ENCODE assay signal across 13 cellular contexts in the genomic region with DNA sequence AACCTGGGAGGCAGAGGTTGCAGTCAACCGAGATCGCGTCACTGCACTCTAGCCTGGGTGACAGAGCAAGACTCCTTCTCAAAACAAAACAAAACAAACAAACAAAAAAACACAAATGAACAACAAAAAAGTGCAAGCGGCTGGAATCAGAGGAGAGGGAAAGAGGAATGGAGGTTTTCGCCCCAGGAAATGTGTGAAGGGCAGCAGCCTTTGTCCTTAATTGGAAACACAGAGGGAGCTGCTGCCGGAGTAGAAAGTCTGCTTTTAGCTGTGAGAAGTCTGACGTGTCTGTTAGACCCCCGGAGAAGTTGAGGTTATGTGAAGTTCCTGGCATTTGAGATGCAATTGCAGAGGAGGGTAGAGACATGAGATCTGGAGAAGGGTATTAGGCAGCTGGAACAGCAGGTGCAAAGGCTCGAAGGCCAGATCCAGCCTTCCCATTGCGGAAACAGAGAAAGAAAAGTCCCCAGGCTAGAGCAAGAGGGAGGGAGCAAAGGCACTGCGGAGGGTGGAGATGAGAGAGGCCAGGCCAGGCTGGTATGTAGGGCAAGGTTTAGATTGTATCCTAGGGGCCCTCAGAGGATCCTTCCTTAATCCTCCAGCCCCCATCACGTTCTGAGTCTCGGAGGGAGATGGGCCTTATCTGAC. TPM values are rescaled to one million over a fixed set of nuclear protein-coding genes. Genes with fewer than 3 reads are reported as not detected.
DNase-seq lines count a peak whose midpoint lies in the region; ATAC-seq and FAIRE-seq lines count a peak whose summit lies in the region.
"Had no signal": no experiment of that assay in that cellular context is flagged by ENCODE, and none has a peak within 500 bp of the region (broad histone marks: within the 10 kb centered on the region; RNA-seq: fewer than 3 reads in every experiment).

No MANE protein-coding gene starts in this region.

- peak overlapping the region; percentile 88 to 91 (median 91) for H3K27ac Mint-ChIP-seq in CD4-positive, CD25-positive, alpha-beta regulatory T cell
- H3K27ac Mint-ChIP-seq in activated T-helper 17 cell treated with anti-CD3 and anti-CD28 coated beads, Interleukin-2, amount 50 U/mL, for 72 hours = peak overlapping the region; percentile 53
- peak overlapping the region; percentile 96 to 99 (median 97) for H3K27ac Mint-ChIP-seq in naive thymus-derived CD8-positive, alpha-beta T cell
- H3K27ac Mint-ChIP-seq: memory B cell had no signal

- in situ Hi-C loops in KBM-7 (cut with MboI; ENCODE audit: low pct_unique_long_range_greater_than_20kb, low sequenced_read_pairs) = no loop called here

- H3K4me3 ChIP-seq in CD4-positive, CD25-positive, alpha-beta regulatory T cell (ENCODE audit: low read depth, low read length) = peak overlapping the region; percentile 44

- peaks cover 4% of the 10 kb centered on the region for H3K27me3 Mint-ChIP-seq in CD4-positive, CD25-positive, alpha-beta regulatory T cell
- no peaks in the 10 kb centered on the region for H3K27me3 Mint-ChIP-seq in activated T-helper 17 cell treated with anti-CD3 and anti-CD28 coated beads, Interleukin-2, amount 50 U/mL, for 72 hours
- no peaks in the 10 kb centered on the region for H3K27me3 Mint-ChIP-seq in naive thymus-derived CD8-positive, alpha-beta T cell

- POLR2A ChIA-PET in naive thymus-derived CD8-positive, alpha-beta T cell (lab: Charles Lee) = interaction anchor here (1.3 to 3.9 kb wide), 6 partner anchors 20 to 55 kb away, joined by 5 to 30 read pairs (median 8); a partner anchor contains a TSS

- DNase-seq in CD4-positive, CD25-positive, alpha-beta regulatory T cell = no peak
- DNase-seq in naive thymus-derived CD8-positive, alpha-beta T cell = peak in 3 of 10 donors; percentile 29 to 41 (median 41)
- DNase-seq in activated gamma-delta T cell treated with Interleukin-2 at 50 U/mL for 16 hours (no peak), KBM-7 (no peak)
- DNase-seq: activated CD4-positive, alpha-beta T cell treated with anti-CD3 and anti-CD28 coated beads, Interleukin-2, amount 50 U/mL, for 4 hours; dorsolateral prefrontal cortex; NCI-H2107; SW 1271 had no signal

- H3K27me3 ChIP-seq in CD4-positive, CD25-positive, alpha-beta regulatory T cell (ENCODE audit: control insufficient read depth, insufficient read depth, low read length) = no peaks in the 10 kb centered on the region

- peaks cover 0 to 51% (median 11%) of the 10 kb centered on the region in 4 donors for H3K4me1 Mint-ChIP-seq in CD4-positive, CD25-positive, alpha-beta regulatory T cell
- H3K4me1 Mint-ChIP-seq in activated T-helper 17 cell treated with anti-CD3 and anti-CD28 coated beads, Interleukin-2, amount 50 U/mL, for 72 hours = no peaks in the 10 kb centered on the region
- peaks cover 22 to 64% (median 46%) of the 10 kb centered on the region in 4 donors for H3K4me1 Mint-ChIP-seq in naive thymus-derived CD8-positive, alpha-beta T cell

- no peaks in the 10 kb centered on the region for H3K36me3 Mint-ChIP-seq in CD4-positive, CD25-positive, alpha-beta regulatory T cell
- no peaks in the 10 kb centered on the region for H3K36me3 Mint-ChIP-seq in activated T-helper 17 cell treated with anti-CD3 and anti-CD28 coated beads, Interleukin-2, amount 50 U/mL, for 72 hours (ENCODE audit: low read depth)
- H3K36me3 Mint-ChIP-seq in naive thymus-derived CD8-positive, alpha-beta T cell = peaks cover 0 to 9% (median 0%) of the 10 kb centered on the region in 3 donors

- peaks cover 0 to 2% (median 0%) of the 10 kb centered on the region in 7 donors for H3K9me3 Mint-ChIP-seq in CD4-positive, CD25-positive, alpha-beta regulatory T cell
- no peaks in the 10 kb centered on the region for H3K9me3 Mint-ChIP-seq in activated T-helper 17 cell treated with anti-CD3 and anti-CD28 coated beads, Interleukin-2, amount 50 U/mL, for 72 hours
- no peaks in the 10 kb centered on the region for H3K9me3 Mint-ChIP-seq in naive thymus-derived CD8-positive, alpha-beta T cell

- H3K9me3 ChIP-seq in CD4-positive, CD25-positive, alpha-beta regulatory T cell (ENCODE audit: control insufficient read depth in 2 of 2, low read length in 2 of 2) = no peaks in the 10 kb centered on the region

- no peaks in the 10 kb centered on the region for H3K36me3 ChIP-seq in CD4-positive, CD25-positive, alpha-beta regulatory T cell (ENCODE audit: control insufficient read depth, insufficient read depth, low read length)

- H3K4me1 ChIP-seq in CD4-positive, CD25-positive, alpha-beta regulatory T cell (ENCODE audit: control insufficient read depth, insufficient read depth, low read length, poor library complexity, severe bottlenecking) = peaks cover 15% of the 10 kb centered on the region

- FAIRE-seq in G401.6 (lab: Jason Lieb, UNC) = peak; percentile 11

- peak in 1 of 2 donors; percentile 17 for ATAC-seq in CD4-positive, CD25-positive, alpha-beta regulatory T cell (ENCODE audit: low read depth in 2 of 2)
- ATAC-seq in activated T-helper 17 cell treated with anti-CD3 and anti-CD28 coated beads, Interleukin-2, amount 50 U/mL, for 72 hours (replicated peaks) = no peak
- ATAC-seq in naive thymus-derived CD8-positive, alpha-beta T cell = peak; percentile 29 to 50
- no peak for ATAC-seq in GM18502 (IDR thresholded peaks at IDR 0.05; ENCODE audit: poor library complexity, unreplicated experiment)

- H3K27ac ChIP-seq in CD4-positive, CD25-positive, alpha-beta regulatory T cell (ENCODE audit: insufficient read depth, low read length, poor library complexity, severe bottlenecking) = no peak overlapping the region
- H3K27ac ChIP-seq: dorsolateral prefrontal cortex had no signal

- H3K4me3 Mint-ChIP-seq in CD4-positive, CD25-positive, alpha-beta regulatory T cell = peak overlapping the region; percentile 85 to 91 (median 90)
- peak overlapping the region; percentile 38 for H3K4me3 Mint-ChIP-seq in activated T-helper 17 cell treated with anti-CD3 and anti-CD28 coated beads, Interleukin-2, amount 50 U/mL, for 72 hours
- H3K4me3 Mint-ChIP-seq in naive thymus-derived CD8-positive, alpha-beta T cell = peak overlapping the region; percentile 86 to 99 (median 95)
- H3K4me3 Mint-ChIP-seq: memory B cell had no signal

RNA-seq across cellular contexts. Expression of a gene that starts 0.5 kb away (rescaled TPM):
- total RNA-seq in CD4-positive, CD25-positive, alpha-beta regulatory T cell = 4.8 TPM
- 10 to 100 TPM in 2 of 4 donors, 1 to 10 TPM in 2; 4.8 to 17.1 (median 11.1) TPM for polyA plus RNA-seq in CD4-positive, CD25-positive, alpha-beta regulatory T cell
- total RNA-seq in activated T-helper 17 cell treated with anti-CD3 and anti-CD28 coated beads, Interleukin-2, amount 50 U/mL, for 72 hours = 1 to 10 TPM; 2.5 to 4.1 TPM
- total RNA-seq in naive thymus-derived CD8-positive, alpha-beta T cell = 10 to 100 TPM; 41.6 to 43.9 TPM
- 100 to 1,000 TPM in 1 of 3 donors, 10 to 100 TPM in 2; 65.8 to 105 (median 96.5) TPM for polyA plus RNA-seq in naive thymus-derived CD8-positive, alpha-beta T cell
- total RNA-seq: fibroblast of villous mesenchyme had no signal

RNA-seq across cellular contexts. Expression of a gene that starts 2.7 kb away (rescaled TPM):
- total RNA-seq in CD4-positive, CD25-positive, alpha-beta regulatory T cell = 1.0 TPM
- polyA plus RNA-seq in CD4-positive, CD25-positive, alpha-beta regulatory T cell = 1 to 10 TPM in 1 of 4 donors, under 1 TPM in 1, not detected in 2; 0.76 to 1.6 TPM
- total RNA-seq in activated T-helper 17 cell treated with anti-CD3 and anti-CD28 coated beads, Interleukin-2, amount 50 U/mL, for 72 hours = 10 to 100 TPM in 1 of 2 donors, 1 to 10 TPM in 1; 8.3 to 13.1 TPM
- 1 to 10 TPM; 1.4 to 4.0 TPM for total RNA-seq in naive thymus-derived CD8-positive, alpha-beta T cell
- polyA plus RNA-seq in naive thymus-derived CD8-positive, alpha-beta T cell = 1 to 10 TPM; 1.5 to 3.9 (median 3.4) TPM

RNA-seq across cellular contexts. Expression of a gene that starts 22.6 kb away (rescaled TPM):
- total RNA-seq in CD4-positive, CD25-positive, alpha-beta regulatory T cell = not detected
- not detected for polyA plus RNA-seq in CD4-positive, CD25-positive, alpha-beta regulatory T cell
- total RNA-seq in activated T-helper 17 cell treated with anti-CD3 and anti-CD28 coated beads, Interleukin-2, amount 50 U/mL, for 72 hours = not detected
- not detected for total RNA-seq in naive thymus-derived CD8-positive, alpha-beta T cell
- polyA plus RNA-seq in naive thymus-derived CD8-positive, alpha-beta T cell = not detected
- total RNA-seq: fibroblast of villous mesenchyme had no signal

RNA-seq across cellular contexts. Expression of a gene that starts 36.9 kb away (rescaled TPM):
- 2.2 TPM for total RNA-seq in CD4-positive, CD25-positive, alpha-beta regulatory T cell
- polyA plus RNA-seq in CD4-positive, CD25-positive, alpha-beta regulatory T cell = 1 to 10 TPM; 1.6 to 3.0 (median 2.4) TPM
- total RNA-seq in activated T-helper 17 cell treated with anti-CD3 and anti-CD28 coated beads, Interleukin-2, amount 50 U/mL, for 72 hours = 10 to 100 TPM; 13.3 to 17.4 TPM
- total RNA-seq in naive thymus-derived CD8-positive, alpha-beta T cell = 1 to 10 TPM; 1.4 to 2.3 TPM
- 1 to 10 TPM; 1.3 to 2.6 (median 1.5) TPM for polyA plus RNA-seq in naive thymus-derived CD8-positive, alpha-beta T cell

RNA-seq across cellular contexts. Expression of a gene that starts 41.6 kb away (rescaled TPM):
- 12.2 TPM for total RNA-seq in CD4-positive, CD25-positive, alpha-beta regulatory T cell
- 1 to 10 TPM; 4.9 to 7.2 (median 5.7) TPM for polyA plus RNA-seq in CD4-positive, CD25-positive, alpha-beta regulatory T cell
- total RNA-seq in activated T-helper 17 cell treated with anti-CD3 and anti-CD28 coated beads, Interleukin-2, amount 50 U/mL, for 72 hours = 10 to 100 TPM; 15.5 to 19.7 TPM
- 10 to 100 TPM; 18.9 to 22.1 TPM for total RNA-seq in naive thymus-derived CD8-positive, alpha-beta T cell
- polyA plus RNA-seq in naive thymus-derived CD8-positive, alpha-beta T cell = 1 to 10 TPM; 4.6 to 5.3 (median 4.7) TPM

Comparison
In these comparisons a context has a peak if more than half of its experiments do, and no peak if none do; other contexts are left out.
1. ATAC-seq: peak in naive thymus-derived CD8-positive, alpha-beta T cell (2 of 2); none in activated T-helper 17 cell treated with anti-CD3 and anti-CD28 coated beads, Interleukin-2, amount 50 U/mL, for 72 hours (single experiment) and GM18502 (single experiment).
2. H3K4me3 Mint-ChIP-seq: peak in every context shown above with its lines; median percentile 95 in naive thymus-derived CD8-positive, alpha-beta T cell; 90 in CD4-positive, CD25-positive, alpha-beta regulatory T cell; 38 in activated T-helper 17 cell treated with anti-CD3 and anti-CD28 coated beads, Interleukin-2, amount 50 U/mL, for 72 hours.
3. Peak in every context shown above with its lines, with median percentiles within 50 percentile points of each other: H3K27ac Mint-ChIP-seq.